Comparison of ENCODE assay signal across 1 cellular context in the genomic region with DNA sequence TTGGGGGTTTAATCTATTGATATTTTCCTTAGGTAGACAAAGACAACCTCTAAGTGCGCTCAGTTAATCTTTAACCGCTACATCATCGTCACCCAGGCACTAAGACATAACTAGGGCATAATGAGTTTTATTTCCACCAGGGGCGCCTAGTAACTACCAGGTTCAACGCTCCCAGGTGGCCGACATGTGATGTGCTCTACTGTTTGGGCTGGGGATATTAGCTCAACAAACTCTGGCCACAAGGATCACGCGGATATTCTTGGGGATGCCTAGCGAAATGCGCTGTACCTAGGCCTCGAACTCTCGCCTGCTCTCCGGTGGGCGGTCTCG.
TF ChIP-seq lines count a peak whose summit lies in the region.

No MANE protein-coding gene starts in this region.

TF ChIP-seq in K562, 482 proteins besides CTCF, POLR2A, EP300 and RAD21 (continued from another document and continues in another):
- TF ChIP-seq, protein P1, sequence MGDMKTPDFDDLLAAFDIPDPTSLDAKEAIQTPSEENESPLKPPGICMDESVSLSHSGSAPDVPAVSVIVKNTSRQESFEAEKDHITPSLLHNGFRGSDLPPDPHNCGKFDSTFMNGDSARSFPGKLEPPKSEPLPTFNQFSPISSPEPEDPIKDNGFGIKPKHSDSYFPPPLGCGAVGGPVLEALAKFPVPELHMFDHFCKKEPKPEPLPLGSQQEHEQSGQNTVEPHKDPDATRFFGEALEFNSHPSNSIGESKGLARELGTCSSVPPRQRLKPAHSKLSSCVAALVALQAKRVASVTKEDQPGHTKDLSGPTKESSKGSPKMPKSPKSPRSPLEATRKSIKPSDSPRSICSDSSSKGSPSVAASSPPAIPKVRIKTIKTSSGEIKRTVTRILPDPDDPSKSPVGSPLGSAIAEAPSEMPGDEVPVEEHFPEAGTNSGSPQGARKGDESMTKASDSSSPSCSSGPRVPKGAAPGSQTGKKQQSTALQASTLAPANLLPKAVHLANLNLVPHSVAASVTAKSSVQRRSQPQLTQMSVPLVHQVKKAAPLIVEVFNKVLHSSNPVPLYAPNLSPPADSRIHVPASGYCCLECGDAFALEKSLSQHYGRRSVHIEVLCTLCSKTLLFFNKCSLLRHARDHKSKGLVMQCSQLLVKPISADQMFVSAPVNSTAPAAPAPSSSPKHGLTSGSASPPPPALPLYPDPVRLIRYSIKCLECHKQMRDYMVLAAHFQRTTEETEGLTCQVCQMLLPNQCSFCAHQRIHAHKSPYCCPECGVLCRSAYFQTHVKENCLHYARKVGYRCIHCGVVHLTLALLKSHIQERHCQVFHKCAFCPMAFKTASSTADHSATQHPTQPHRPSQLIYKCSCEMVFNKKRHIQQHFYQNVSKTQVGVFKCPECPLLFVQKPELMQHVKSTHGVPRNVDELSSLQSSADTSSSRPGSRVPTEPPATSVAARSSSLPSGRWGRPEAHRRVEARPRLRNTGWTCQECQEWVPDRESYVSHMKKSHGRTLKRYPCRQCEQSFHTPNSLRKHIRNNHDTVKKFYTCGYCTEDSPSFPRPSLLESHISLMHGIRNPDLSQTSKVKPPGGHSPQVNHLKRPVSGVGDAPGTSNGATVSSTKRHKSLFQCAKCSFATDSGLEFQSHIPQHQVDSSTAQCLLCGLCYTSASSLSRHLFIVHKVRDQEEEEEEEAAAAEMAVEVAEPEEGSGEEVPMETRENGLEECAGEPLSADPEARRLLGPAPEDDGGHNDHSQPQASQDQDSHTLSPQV (IDR thresholded peaks at IDR 0.05), result peak; percentile 73
- TF ChIP-seq BMI1 (IDR thresholded peaks at IDR 0.05; ENCODE audit: low read length), result no peak
- TF ChIP-seq MCM5 (IDR thresholded peaks at IDR 0.05; ENCODE audit: low read depth), result no peak
- TF ChIP-seq MAZ (CRISPR knock-in tag; conservative IDR thresholded peaks at IDR 0.05 in 1 of 2, IDR thresholded peaks at IDR 0.05 in 1 of 2), result no peak; a peak in 1 of 4 replicates
- TF ChIP-seq WHSC1 (IDR thresholded peaks at IDR 0.05; ENCODE audit: low read length), result no peak
- TF ChIP-seq SNRNP70 (optimal IDR thresholded peaks at IDR 0.05; ENCODE audit: low read depth, low read length), result no peak
- TF ChIP-seq, protein P2, sequence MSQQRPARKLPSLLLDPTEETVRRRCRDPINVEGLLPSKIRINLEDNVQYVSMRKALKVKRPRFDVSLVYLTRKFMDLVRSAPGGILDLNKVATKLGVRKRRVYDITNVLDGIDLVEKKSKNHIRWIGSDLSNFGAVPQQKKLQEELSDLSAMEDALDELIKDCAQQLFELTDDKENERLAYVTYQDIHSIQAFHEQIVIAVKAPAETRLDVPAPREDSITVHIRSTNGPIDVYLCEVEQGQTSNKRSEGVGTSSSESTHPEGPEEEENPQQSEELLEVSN (IDR thresholded peaks at IDR 0.05; ENCODE audit: borderline replicate concordance in 1 of 2, extremely low read depth in 1 of 2, insufficient read depth in 1 of 2, insufficient read length in 1 of 2, low read depth in 1 of 2, low read length in 1 of 2, poor library complexity in 1 of 2, severe bottlenecking in 1 of 2), result peak; percentile 47 to 64
- TF ChIP-seq, protein P3, sequence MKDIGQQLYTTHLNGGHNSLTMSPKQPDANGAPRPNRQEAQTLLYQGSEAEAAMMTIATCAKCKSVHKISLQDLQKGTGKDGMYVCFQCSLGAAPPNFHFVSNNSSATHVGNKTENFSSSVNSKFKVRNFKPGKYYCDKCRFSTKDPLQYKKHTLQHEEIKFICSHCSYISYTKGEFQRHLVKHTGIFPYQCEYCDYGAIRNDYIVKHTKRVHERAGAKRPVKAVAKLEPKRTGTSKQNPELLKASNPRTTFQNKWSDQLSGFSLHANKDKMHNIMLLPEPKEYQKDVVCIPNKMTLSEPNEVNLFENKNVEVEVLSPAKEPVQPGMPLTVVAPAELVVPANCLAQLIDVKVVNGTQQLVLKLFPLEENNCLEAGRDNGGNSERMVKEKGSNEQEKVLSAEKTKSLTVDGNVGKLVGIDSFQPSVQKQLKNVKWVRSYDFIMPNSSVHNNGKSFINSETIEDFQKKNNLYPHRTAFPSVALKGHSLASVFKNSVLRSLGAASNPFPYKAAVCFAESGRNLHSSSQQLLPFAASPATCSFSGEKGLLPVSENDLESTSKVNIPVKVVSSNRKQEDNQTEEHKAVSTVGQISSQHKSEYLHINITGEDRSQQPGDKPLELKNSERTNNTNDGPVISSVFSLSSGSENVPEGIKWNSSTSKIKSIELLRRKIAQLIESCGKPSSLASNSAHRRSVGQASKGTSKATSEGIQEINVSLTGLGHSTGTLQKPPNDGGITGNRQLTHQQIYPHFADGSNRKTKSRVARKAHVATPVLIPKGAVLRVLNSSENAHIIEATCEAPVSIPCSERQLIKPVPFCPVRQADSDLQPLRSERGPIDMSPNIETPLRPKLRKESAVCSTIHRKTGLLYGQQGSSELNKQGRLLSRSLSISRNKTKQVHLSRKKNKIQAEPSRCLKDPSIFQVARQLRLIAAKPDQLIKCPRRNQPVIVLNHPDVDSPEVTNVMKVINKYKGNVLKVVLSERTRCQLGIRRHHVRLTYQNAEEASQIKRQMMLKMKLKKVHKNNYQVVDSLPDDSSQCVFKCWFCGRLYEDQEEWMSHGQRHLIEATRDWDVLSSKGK (CRISPR knock-in tag; IDR thresholded peaks at IDR 0.05), result no peak
- no peak for TF ChIP-seq ZNF134 (CRISPR knock-in tag; conservative IDR thresholded peaks at IDR 0.05)
- peak in 1 of 2 experiments; percentile 46; a peak in 1 of 4 replicates for TF ChIP-seq FOXA3 (CRISPR knock-in tag; conservative IDR thresholded peaks at IDR 0.05 in 1 of 2, IDR thresholded peaks at IDR 0.05 in 1 of 2)
- peak in 1 of 2 experiments; percentile 91; a peak in 1 of 4 replicates for TF ChIP-seq TEAD1 (CRISPR knock-in tag; IDR thresholded peaks at IDR 0.05)
- TF ChIP-seq, protein P4, sequence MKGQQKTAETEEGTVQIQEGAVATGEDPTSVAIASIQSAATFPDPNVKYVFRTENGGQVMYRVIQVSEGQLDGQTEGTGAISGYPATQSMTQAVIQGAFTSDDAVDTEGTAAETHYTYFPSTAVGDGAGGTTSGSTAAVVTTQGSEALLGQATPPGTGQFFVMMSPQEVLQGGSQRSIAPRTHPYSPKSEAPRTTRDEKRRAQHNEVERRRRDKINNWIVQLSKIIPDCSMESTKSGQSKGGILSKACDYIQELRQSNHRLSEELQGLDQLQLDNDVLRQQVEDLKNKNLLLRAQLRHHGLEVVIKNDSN (CRISPR knock-in tag; IDR thresholded peaks at IDR 0.05), result peak; percentile 77
- TF ChIP-seq ZFP36 (IDR thresholded peaks at IDR 0.05; ENCODE audit: low read depth, low read length, partially characterized antibody), result no peak
- TF ChIP-seq RBM17 (IDR thresholded peaks at IDR 0.05; ENCODE audit: borderline replicate concordance, low read depth, low read length), result no peak
- no peak for TF ChIP-seq CEBPG (CRISPR knock-in tag; IDR thresholded peaks at IDR 0.05)
- TF ChIP-seq CEBPG (tag; conservative IDR thresholded peaks at IDR 0.05 in 1 of 2, IDR thresholded peaks at IDR 0.05 in 1 of 2), result no peak
- TF ChIP-seq ZSCAN29 (IDR thresholded peaks at IDR 0.05), result 0 out of 2 replicates have a peak, but pooled peaks have one; percentile 23
- TF ChIP-seq ZC3H4 (CRISPR knock-in tag; IDR thresholded peaks at IDR 0.05; ENCODE audit: borderline replicate concordance), result 0 out of 2 replicates have a peak, but pooled peaks have one; percentile 19
- TF ChIP-seq ZNF408 (CRISPR knock-in tag; IDR thresholded peaks at IDR 0.05; ENCODE audit: low read depth), result no peak
- no peak for TF ChIP-seq HNRNPL (IDR thresholded peaks at IDR 0.05; ENCODE audit: low read depth, low read length)
- TF ChIP-seq CREB1 (IDR thresholded peaks at IDR 0.05), result no peak
- TF ChIP-seq CREB1 (CRISPR knock-in tag; IDR thresholded peaks at IDR 0.05), result no peak; the same call in 1 of the 2 replicates
- peak; percentile 21; the same call in 1 of the 2 replicates for TF ChIP-seq NR2C2 (CRISPR knock-in tag; IDR thresholded peaks at IDR 0.05)
- TF ChIP-seq NR2C2 (tag; IDR thresholded peaks at IDR 0.05), result peak; percentile 60; the same call in 1 of the 2 replicates
- TF ChIP-seq, protein P5, sequence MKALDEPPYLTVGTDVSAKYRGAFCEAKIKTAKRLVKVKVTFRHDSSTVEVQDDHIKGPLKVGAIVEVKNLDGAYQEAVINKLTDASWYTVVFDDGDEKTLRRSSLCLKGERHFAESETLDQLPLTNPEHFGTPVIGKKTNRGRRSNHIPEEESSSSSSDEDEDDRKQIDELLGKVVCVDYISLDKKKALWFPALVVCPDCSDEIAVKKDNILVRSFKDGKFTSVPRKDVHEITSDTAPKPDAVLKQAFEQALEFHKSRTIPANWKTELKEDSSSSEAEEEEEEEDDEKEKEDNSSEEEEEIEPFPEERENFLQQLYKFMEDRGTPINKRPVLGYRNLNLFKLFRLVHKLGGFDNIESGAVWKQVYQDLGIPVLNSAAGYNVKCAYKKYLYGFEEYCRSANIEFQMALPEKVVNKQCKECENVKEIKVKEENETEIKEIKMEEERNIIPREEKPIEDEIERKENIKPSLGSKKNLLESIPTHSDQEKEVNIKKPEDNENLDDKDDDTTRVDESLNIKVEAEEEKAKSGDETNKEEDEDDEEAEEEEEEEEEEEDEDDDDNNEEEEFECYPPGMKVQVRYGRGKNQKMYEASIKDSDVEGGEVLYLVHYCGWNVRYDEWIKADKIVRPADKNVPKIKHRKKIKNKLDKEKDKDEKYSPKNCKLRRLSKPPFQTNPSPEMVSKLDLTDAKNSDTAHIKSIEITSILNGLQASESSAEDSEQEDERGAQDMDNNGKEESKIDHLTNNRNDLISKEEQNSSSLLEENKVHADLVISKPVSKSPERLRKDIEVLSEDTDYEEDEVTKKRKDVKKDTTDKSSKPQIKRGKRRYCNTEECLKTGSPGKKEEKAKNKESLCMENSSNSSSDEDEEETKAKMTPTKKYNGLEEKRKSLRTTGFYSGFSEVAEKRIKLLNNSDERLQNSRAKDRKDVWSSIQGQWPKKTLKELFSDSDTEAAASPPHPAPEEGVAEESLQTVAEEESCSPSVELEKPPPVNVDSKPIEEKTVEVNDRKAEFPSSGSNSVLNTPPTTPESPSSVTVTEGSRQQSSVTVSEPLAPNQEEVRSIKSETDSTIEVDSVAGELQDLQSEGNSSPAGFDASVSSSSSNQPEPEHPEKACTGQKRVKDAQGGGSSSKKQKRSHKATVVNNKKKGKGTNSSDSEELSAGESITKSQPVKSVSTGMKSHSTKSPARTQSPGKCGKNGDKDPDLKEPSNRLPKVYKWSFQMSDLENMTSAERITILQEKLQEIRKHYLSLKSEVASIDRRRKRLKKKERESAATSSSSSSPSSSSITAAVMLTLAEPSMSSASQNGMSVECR (CRISPR knock-in tag; IDR thresholded peaks at IDR 0.05), result no peak
- no peak for TF ChIP-seq ELF2 (CRISPR knock-in tag; IDR thresholded peaks at IDR 0.05)
- no peak for TF ChIP-seq SETDB1 (IDR thresholded peaks at IDR 0.05; ENCODE audit: low read length)
- TF ChIP-seq ZNF41 (CRISPR knock-in tag; conservative IDR thresholded peaks at IDR 0.05), result no peak
- TF ChIP-seq, protein P6, sequence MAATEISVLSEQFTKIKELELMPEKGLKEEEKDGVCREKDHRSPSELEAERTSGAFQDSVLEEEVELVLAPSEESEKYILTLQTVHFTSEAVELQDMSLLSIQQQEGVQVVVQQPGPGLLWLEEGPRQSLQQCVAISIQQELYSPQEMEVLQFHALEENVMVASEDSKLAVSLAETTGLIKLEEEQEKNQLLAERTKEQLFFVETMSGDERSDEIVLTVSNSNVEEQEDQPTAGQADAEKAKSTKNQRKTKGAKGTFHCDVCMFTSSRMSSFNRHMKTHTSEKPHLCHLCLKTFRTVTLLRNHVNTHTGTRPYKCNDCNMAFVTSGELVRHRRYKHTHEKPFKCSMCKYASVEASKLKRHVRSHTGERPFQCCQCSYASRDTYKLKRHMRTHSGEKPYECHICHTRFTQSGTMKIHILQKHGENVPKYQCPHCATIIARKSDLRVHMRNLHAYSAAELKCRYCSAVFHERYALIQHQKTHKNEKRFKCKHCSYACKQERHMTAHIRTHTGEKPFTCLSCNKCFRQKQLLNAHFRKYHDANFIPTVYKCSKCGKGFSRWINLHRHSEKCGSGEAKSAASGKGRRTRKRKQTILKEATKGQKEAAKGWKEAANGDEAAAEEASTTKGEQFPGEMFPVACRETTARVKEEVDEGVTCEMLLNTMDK (IDR thresholded peaks at IDR 0.05; ENCODE audit: borderline replicate concordance, insufficient read depth, low read depth, low read length, poor library complexity, severe bottlenecking), result peak; percentile 29
- 0 out of 2 replicates have a peak, but pooled peaks have one; percentile 83 for TF ChIP-seq NBN (IDR thresholded peaks at IDR 0.05; ENCODE audit: low read depth)
- no peak for TF ChIP-seq PYGO2 (tag; IDR thresholded peaks at IDR 0.05)
- TF ChIP-seq SMARCB1 (IDR thresholded peaks at IDR 0.05; ENCODE audit: insufficient read length, low read depth), result no peak
- TF ChIP-seq, protein P7, sequence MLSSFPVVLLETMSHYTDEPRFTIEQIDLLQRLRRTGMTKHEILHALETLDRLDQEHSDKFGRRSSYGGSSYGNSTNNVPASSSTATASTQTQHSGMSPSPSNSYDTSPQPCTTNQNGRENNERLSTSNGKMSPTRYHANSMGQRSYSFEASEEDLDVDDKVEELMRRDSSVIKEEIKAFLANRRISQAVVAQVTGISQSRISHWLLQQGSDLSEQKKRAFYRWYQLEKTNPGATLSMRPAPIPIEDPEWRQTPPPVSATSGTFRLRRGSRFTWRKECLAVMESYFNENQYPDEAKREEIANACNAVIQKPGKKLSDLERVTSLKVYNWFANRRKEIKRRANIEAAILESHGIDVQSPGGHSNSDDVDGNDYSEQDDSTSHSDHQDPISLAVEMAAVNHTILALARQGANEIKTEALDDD (IDR thresholded peaks at IDR 0.05), result peak; percentile 99
- TF ChIP-seq XRCC5 (IDR thresholded peaks at IDR 0.05; ENCODE audit: low read depth, low read length), result 0 out of 2 replicates have a peak, but pooled peaks have one; percentile 28
- no peak for TF ChIP-seq GABPB2 (CRISPR knock-in tag; conservative IDR thresholded peaks at IDR 0.05)
- TF ChIP-seq, protein P8, sequence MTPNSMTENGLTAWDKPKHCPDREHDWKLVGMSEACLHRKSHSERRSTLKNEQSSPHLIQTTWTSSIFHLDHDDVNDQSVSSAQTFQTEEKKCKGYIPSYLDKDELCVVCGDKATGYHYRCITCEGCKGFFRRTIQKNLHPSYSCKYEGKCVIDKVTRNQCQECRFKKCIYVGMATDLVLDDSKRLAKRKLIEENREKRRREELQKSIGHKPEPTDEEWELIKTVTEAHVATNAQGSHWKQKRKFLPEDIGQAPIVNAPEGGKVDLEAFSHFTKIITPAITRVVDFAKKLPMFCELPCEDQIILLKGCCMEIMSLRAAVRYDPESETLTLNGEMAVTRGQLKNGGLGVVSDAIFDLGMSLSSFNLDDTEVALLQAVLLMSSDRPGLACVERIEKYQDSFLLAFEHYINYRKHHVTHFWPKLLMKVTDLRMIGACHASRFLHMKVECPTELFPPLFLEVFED (CRISPR knock-in tag; conservative IDR thresholded peaks at IDR 0.05), result no peak
- no peak for TF ChIP-seq RUNX1 (IDR thresholded peaks at IDR 0.05; ENCODE audit: low read depth)
- no peak for TF ChIP-seq RCOR1 (IDR thresholded peaks at IDR 0.05; ENCODE audit: borderline replicate concordance in 1 of 2, low read depth in 2 of 2, low read length in 2 of 2)
- TF ChIP-seq, protein P9, sequence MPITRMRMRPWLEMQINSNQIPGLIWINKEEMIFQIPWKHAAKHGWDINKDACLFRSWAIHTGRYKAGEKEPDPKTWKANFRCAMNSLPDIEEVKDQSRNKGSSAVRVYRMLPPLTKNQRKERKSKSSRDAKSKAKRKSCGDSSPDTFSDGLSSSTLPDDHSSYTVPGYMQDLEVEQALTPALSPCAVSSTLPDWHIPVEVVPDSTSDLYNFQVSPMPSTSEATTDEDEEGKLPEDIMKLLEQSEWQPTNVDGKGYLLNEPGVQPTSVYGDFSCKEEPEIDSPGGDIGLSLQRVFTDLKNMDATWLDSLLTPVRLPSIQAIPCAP (CRISPR knock-in tag; IDR thresholded peaks at IDR 0.05; ENCODE audit: borderline replicate concordance), result 0 out of 2 replicates have a peak, but pooled peaks have one; percentile 72
- no peak for TF ChIP-seq PHTF2 (CRISPR knock-in tag; IDR thresholded peaks at IDR 0.05)
- TF ChIP-seq JUN (IDR thresholded peaks at IDR 0.05; ENCODE audit: borderline replicate concordance, low read depth, low read length), result no peak; the same call in 1 of the 2 replicates
- no peak for TF ChIP-seq JUN (CRISPR knock-in tag; IDR thresholded peaks at IDR 0.05; ENCODE audit: borderline replicate concordance)
